Comparison of ENCODE assay signal across 11 cellular contexts in genomic region chr2:120245520-120245835, GRCh38. TPM values are rescaled to one million over a fixed set of nuclear protein-coding genes. Genes with fewer than 3 reads are reported as not detected.
A peak's percentile ranks its signal among the peaks of the same experiment; 100 is the strongest.
DNase-seq lines count a peak whose midpoint lies in the region; ATAC-seq and TF ChIP-seq lines count a peak whose summit lies in the region.
"Had no signal": no experiment of that assay in that cellular context is flagged by ENCODE, and none has a peak within 500 bp of the region (broad histone marks: within the 10 kb centered on the region; RNA-seq: fewer than 3 reads in every experiment).

No MANE protein-coding gene starts in this region.

- DNase-seq in M059J (ENCODE audit: low read depth) = peak; percentile 74
- no peak for DNase-seq in tibial artery
- no peak for DNase-seq in NCI-H2107 (lab: John Stamatoyannopoulos, UW)
- DNase-seq: activated naive CD4-positive, alpha-beta T cell treated with anti-CD3 and anti-CD28 coated beads for 36 hours; NCI-H1694 had no signal

- H3K4me1 ChIP-seq in BLaER1 (peaks cover 59% of the 10 kb centered on the region), mucosa of rectum (ENCODE audit: control insufficient read depth in 2 of 2, insufficient read depth in 2 of 2, low read length in 2 of 2) (peaks cover 21 to 24% of the 10 kb centered on the region in 2 donors), tibial artery (peaks cover 0 to 9% (median 0%) of the 10 kb centered on the region in 4 donors)

- no peak for TF ChIP-seq CTCF in tibial artery (IDR thresholded peaks at IDR 0.05)

- ATAC-seq in SK-N-SH treated with all-trans-retinoic acid at 6 μM for 48 hours (peak; percentile 79), GM21423 (IDR thresholded peaks at IDR 0.05; ENCODE audit: unreplicated experiment) (no peak), GM19351 (IDR thresholded peaks at IDR 0.05; ENCODE audit: unreplicated experiment) (no peak)

- H3K4me3 ChIP-seq in BLaER1 (no peak overlapping the region), mucosa of rectum (ENCODE audit: low read length in 2 of 2) (peak overlapping the region; percentile 27 to 50), tibial artery (no peak overlapping the region)

- no peak overlapping the region for H3K27ac ChIP-seq in BLaER1
- peak overlapping the region; percentile 83 to 88 for H3K27ac ChIP-seq in mucosa of rectum (ENCODE audit: low read depth in 2 of 2, low read length in 2 of 2)
- no peak overlapping the region for H3K27ac ChIP-seq in tibial artery
- H3K27ac ChIP-seq: epithelial cell of prostate had no signal

- H3K9ac ChIP-seq in BLaER1 = no peak overlapping the region
- H3K9ac ChIP-seq in mucosa of rectum (ENCODE audit: low read depth in 1 of 2, low read length in 2 of 2) = peak overlapping the region; percentile 60 to 65

- peaks cover 30% of the 10 kb centered on the region for H4K20me1 ChIP-seq in BLaER1

- H3K27me3 ChIP-seq in BLaER1 (peaks cover 20% of the 10 kb centered on the region; the same call in 1 of the 2 replicates), mucosa of rectum (ENCODE audit: control insufficient read depth in 2 of 2, insufficient read depth in 2 of 2, low read length in 2 of 2) (no peaks in the 10 kb centered on the region), tibial artery (no peaks in the 10 kb centered on the region)

- H3K4me2 ChIP-seq in BLaER1 = peak overlapping the region; percentile 86

- intact Hi-C loops in tibial artery (cut with DNase I; ENCODE audit: low total_unique reads) = no loop called here

- peaks cover 16% of the 10 kb centered on the region for H3K9me3 ChIP-seq in BLaER1
- no peaks in the 10 kb centered on the region for H3K9me3 ChIP-seq in mucosa of rectum (ENCODE audit: control insufficient read depth in 2 of 2, low read length in 2 of 2)
- H3K9me3 ChIP-seq in tibial artery = no peaks in the 10 kb centered on the region

- H3K36me3 ChIP-seq in BLaER1 = no peaks in the 10 kb centered on the region
- no peaks in the 10 kb centered on the region for H3K36me3 ChIP-seq in mucosa of rectum (ENCODE audit: control insufficient read depth in 2 of 2, insufficient read depth in 2 of 2, low read length in 2 of 2)
- H3K36me3 ChIP-seq in tibial artery = no peaks in the 10 kb centered on the region

TF ChIP-seq in SK-N-SH treated with all-trans-retinoic acid at 6 μM for 48 hours, 23 proteins besides CTCF, POLR2A, EP300 and RAD21:
- TF ChIP-seq PPARA (CRISPR knock-in tag; IDR thresholded peaks at IDR 0.05; ENCODE audit: borderline replicate concordance) (no peak), RARB (CRISPR knock-in tag; IDR thresholded peaks at IDR 0.05) (no peak)

RNA-seq across cellular contexts. Expression of gene RALB, which starts 7.2 kb away (rescaled TPM):
- total RNA-seq in M059J (2014; rRNA removed; shearing (Covaris generic)) = 88.1 and 92.1 TPM in 2 replicates

RNA-seq across cellular contexts. Expression of gene TMEM185B, which starts 22.3 kb away (rescaled TPM):
- 22.3 and 32.6 TPM in 2 replicates for total RNA-seq in M059J (2014; rRNA removed; shearing (Covaris generic))

Comparison
In these comparisons a context has a peak if more than half of its experiments do, and no peak if none do; other contexts are left out.
1. H3K27ac ChIP-seq: peak in mucosa of rectum (2 of 2); none in BLaER1 (single experiment) and tibial artery (0 of 2).
2. H3K4me3 ChIP-seq: peak in mucosa of rectum (2 of 2); none in BLaER1 (single experiment) and tibial artery (0 of 2).